ENCODE assay signal across 26 cellular contexts in genomic region chr3:53712817-53713388, GRCh38.
DNase-seq lines count a peak whose midpoint lies in the region; ATAC-seq, FAIRE-seq and TF ChIP-seq lines count a peak whose summit lies in the region.
"Had no signal": no experiment of that assay in that cellular context is flagged by ENCODE, and none has a peak within 500 bp of the region (broad histone marks: within the 10 kb centered on the region; RNA-seq: fewer than 3 reads in every experiment).

No MANE protein-coding gene starts in this region.

- intact Hi-C loops in activated CD8-positive, alpha-beta T cell treated with anti-CD3 and anti-CD28 coated beads for 36 hours (cut with micrococcal nuclease) = no loop called here

- no peak for TF ChIP-seq CTCF in activated CD8-positive, alpha-beta T cell treated with anti-CD3 and anti-CD28 coated beads for 36 hours (IDR thresholded peaks at IDR 0.05)

- FAIRE-seq in HTR-8/SVneo (lab: Jason Lieb, UNC) = no peak
- FAIRE-seq: islet of Langerhans, TTC549 had no signal

- no peaks in the 10 kb centered on the region for H3K27me3 Mint-ChIP-seq in activated CD8-positive, alpha-beta T cell treated with anti-CD3 and anti-CD28 coated beads for 36 hours
- peaks cover 4% of the 10 kb centered on the region for H3K27me3 Mint-ChIP-seq in activated CD8-positive, alpha-beta T cell treated with anti-CD3 and anti-CD28 coated beads, Interleukin-2, amount 10 ng/mL, durations not matched to agents 7 days and 5 days (ENCODE audit: low read depth)
- no peaks in the 10 kb centered on the region for H3K27me3 Mint-ChIP-seq in activated CD4-positive, alpha-beta memory T cell treated with anti-CD3 and anti-CD28 coated beads, Interleukin-2, amount 10 ng/mL, durations not matched to agents 7 days and 5 days
- H3K27me3 Mint-ChIP-seq in stimulated activated memory B cell treated with anti-CD40 and anti-IgM and Interleukin-4, amounts not matched to agents 10 μg/mL and 1 μg/mL and 100 μg/mL, for 72 hours = no peaks in the 10 kb centered on the region

- no peaks in the 10 kb centered on the region for H3K9me3 Mint-ChIP-seq in activated CD8-positive, alpha-beta T cell treated with anti-CD3 and anti-CD28 coated beads for 36 hours
- H3K9me3 Mint-ChIP-seq in activated CD8-positive, alpha-beta T cell treated with anti-CD3 and anti-CD28 coated beads, Interleukin-2, amount 10 ng/mL, durations not matched to agents 7 days and 5 days (ENCODE audit: insufficient read depth) = no peaks in the 10 kb centered on the region
- H3K9me3 Mint-ChIP-seq in activated CD4-positive, alpha-beta memory T cell treated with anti-CD3 and anti-CD28 coated beads, Interleukin-2, amount 10 ng/mL, durations not matched to agents 7 days and 5 days = no peaks in the 10 kb centered on the region
- H3K9me3 Mint-ChIP-seq in stimulated activated memory B cell treated with anti-CD40 and anti-IgM and Interleukin-4, amounts not matched to agents 10 μg/mL and 1 μg/mL and 100 μg/mL, for 72 hours = no peaks in the 10 kb centered on the region
- H3K9me3 Mint-ChIP-seq: activated naive CD8-positive, alpha-beta T cell treated with anti-CD3 and anti-CD28 coated beads, Interleukin-2, amount 10 ng/mL, durations not matched to agents 7 days and 5 days; CD8-positive, alpha-beta memory T cell had no signal

- H3K4me1 Mint-ChIP-seq in activated CD8-positive, alpha-beta T cell treated with anti-CD3 and anti-CD28 coated beads for 36 hours (ENCODE audit: low read depth) = peaks cover 3% of the 10 kb centered on the region
- no peaks in the 10 kb centered on the region for H3K4me1 Mint-ChIP-seq in activated CD8-positive, alpha-beta T cell treated with anti-CD3 and anti-CD28 coated beads, Interleukin-2, amount 10 ng/mL, durations not matched to agents 7 days and 5 days (ENCODE audit: low read depth)
- H3K4me1 Mint-ChIP-seq in activated CD4-positive, alpha-beta memory T cell treated with anti-CD3 and anti-CD28 coated beads, Interleukin-2, amount 10 ng/mL, durations not matched to agents 7 days and 5 days = peaks cover 54% of the 10 kb centered on the region
- peaks cover 44% of the 10 kb centered on the region for H3K4me1 Mint-ChIP-seq in stimulated activated memory B cell treated with anti-CD40 and anti-IgM and Interleukin-4, amounts not matched to agents 10 μg/mL and 1 μg/mL and 100 μg/mL, for 72 hours

- peak; percentile 31 for ATAC-seq in activated CD8-positive, alpha-beta T cell treated with anti-CD3 and anti-CD28 coated beads for 36 hours
- ATAC-seq in activated CD8-positive, alpha-beta T cell treated with anti-CD3 and anti-CD28 coated beads, Interleukin-2, amount 10 ng/mL, durations not matched to agents 7 days and 5 days = no peak
- ATAC-seq in HG02678 (IDR thresholded peaks at IDR 0.05; ENCODE audit: unreplicated experiment) (peak; percentile 66), GM18517 (IDR thresholded peaks at IDR 0.05; ENCODE audit: unreplicated experiment) (no peak)
- ATAC-seq in stimulated activated memory B cell treated with anti-CD40 and anti-IgM and Interleukin-4, amounts not matched to agents 10 μg/mL and 1 μg/mL and 100 μg/mL, for 72 hours = peak; percentile 70
- ATAC-seq: foreskin keratinocyte had no signal

- no peaks in the 10 kb centered on the region for H3K36me3 Mint-ChIP-seq in activated CD8-positive, alpha-beta T cell treated with anti-CD3 and anti-CD28 coated beads for 36 hours (ENCODE audit: low read depth)
- no peaks in the 10 kb centered on the region for H3K36me3 Mint-ChIP-seq in activated CD8-positive, alpha-beta T cell treated with anti-CD3 and anti-CD28 coated beads, Interleukin-2, amount 10 ng/mL, durations not matched to agents 7 days and 5 days (ENCODE audit: low read depth)
- H3K36me3 Mint-ChIP-seq in activated CD4-positive, alpha-beta memory T cell treated with anti-CD3 and anti-CD28 coated beads, Interleukin-2, amount 10 ng/mL, durations not matched to agents 7 days and 5 days (ENCODE audit: low read depth) = no peaks in the 10 kb centered on the region
- H3K36me3 Mint-ChIP-seq in stimulated activated memory B cell treated with anti-CD40 and anti-IgM and Interleukin-4, amounts not matched to agents 10 μg/mL and 1 μg/mL and 100 μg/mL, for 72 hours = no peaks in the 10 kb centered on the region
- H3K36me3 Mint-ChIP-seq: activated naive CD8-positive, alpha-beta T cell treated with anti-CD3 and anti-CD28 coated beads, Interleukin-2, amount 10 ng/mL, durations not matched to agents 7 days and 5 days; CD8-positive, alpha-beta memory T cell had no signal

- H3K27ac Mint-ChIP-seq in activated CD8-positive, alpha-beta T cell treated with anti-CD3 and anti-CD28 coated beads for 36 hours = no peak overlapping the region
- H3K27ac Mint-ChIP-seq in activated CD8-positive, alpha-beta T cell treated with anti-CD3 and anti-CD28 coated beads, Interleukin-2, amount 10 ng/mL, durations not matched to agents 7 days and 5 days = no peak overlapping the region
- peak overlapping the region; percentile 18 for H3K27ac Mint-ChIP-seq in activated CD4-positive, alpha-beta memory T cell treated with anti-CD3 and anti-CD28 coated beads, Interleukin-2, amount 10 ng/mL, durations not matched to agents 7 days and 5 days
- H3K27ac Mint-ChIP-seq in stimulated activated memory B cell treated with anti-CD40 and anti-IgM and Interleukin-4, amounts not matched to agents 10 μg/mL and 1 μg/mL and 100 μg/mL, for 72 hours = peak overlapping the region; percentile 25
- H3K27ac Mint-ChIP-seq: activated naive CD8-positive, alpha-beta T cell treated with anti-CD3 and anti-CD28 coated beads, Interleukin-2, amount 10 ng/mL, durations not matched to agents 7 days and 5 days had no signal

- DNase-seq in activated CD8-positive, alpha-beta T cell treated with anti-CD3 and anti-CD28 coated beads for 36 hours = peak; percentile 22
- no peak for DNase-seq in activated CD8-positive, alpha-beta T cell treated with anti-CD3 and anti-CD28 coated beads, Interleukin-2, amount 10 ng/mL, durations not matched to agents 7 days and 5 days
- no peak for DNase-seq in activated CD4-positive, alpha-beta memory T cell treated with anti-CD3 and anti-CD28 coated beads, Interleukin-2, amount 10 ng/mL, durations not matched to agents 7 days and 5 days
- DNase-seq in HTR-8/SVneo (ENCODE audit: insufficient read length, low spot score) (no peak), UCSD-AML1 (lab: John Stamatoyannopoulos, UW; ENCODE audit: unreplicated experiment) (no peak)
- DNase-seq: 8988T; activated CD4-positive, alpha-beta T cell treated with anti-CD3 and anti-CD28 coated beads for 4 hours; activated effector memory CD4-positive, alpha-beta T cell treated with Interleukin-2 at 50 U/mL for 16 hours; activated naive CD8-positive, alpha-beta T cell treated with anti-CD3 and anti-CD28 coated beads, Interleukin-2, amount 10 ng/mL, durations not matched to agents 7 days and 5 days; CD8-positive, alpha-beta memory T cell; DMS153; effector CD8-positive, alpha-beta T cell; foreskin keratinocyte; mammary epithelial cell; NCI-H1092; NCI-H1930; NCI-H226; NCI-H774; PC-9; SHP77 treated with DMSO at 0.1 percent for 48 hours; stimulated activated naive CD4-positive, alpha-beta T cell treated with Interleukin-2 at 50 U/mL for 16 hours had no signal

- CTCF ChIA-PET in activated CD8-positive, alpha-beta T cell treated with anti-CD3 and anti-CD28 coated beads for 36 hours (lab: Charles Lee) = no interaction called here
- CTCF ChIA-PET in activated CD8-positive, alpha-beta T cell treated with anti-CD3 and anti-CD28 coated beads, Interleukin-2, amount 10 ng/mL, durations not matched to agents 7 days and 5 days (lab: Charles Lee) = no interaction called here
- CTCF ChIA-PET in activated CD4-positive, alpha-beta memory T cell treated with anti-CD3 and anti-CD28 coated beads, Interleukin-2, amount 10 ng/mL, durations not matched to agents 7 days and 5 days (lab: Charles Lee) = interaction anchor here (0.8 to 4.1 kb wide), 2 partner anchors 12 to 43 kb away, joined by 4 to 31 read pairs; no protein-coding TSS in a partner anchor

- no peak overlapping the region for H3K4me3 Mint-ChIP-seq in activated CD8-positive, alpha-beta T cell treated with anti-CD3 and anti-CD28 coated beads for 36 hours
- no peak overlapping the region for H3K4me3 Mint-ChIP-seq in activated CD8-positive, alpha-beta T cell treated with anti-CD3 and anti-CD28 coated beads, Interleukin-2, amount 10 ng/mL, durations not matched to agents 7 days and 5 days
- no peak overlapping the region for H3K4me3 Mint-ChIP-seq in activated CD4-positive, alpha-beta memory T cell treated with anti-CD3 and anti-CD28 coated beads, Interleukin-2, amount 10 ng/mL, durations not matched to agents 7 days and 5 days
- no peak overlapping the region for H3K4me3 Mint-ChIP-seq in stimulated activated memory B cell treated with anti-CD40 and anti-IgM and Interleukin-4, amounts not matched to agents 10 μg/mL and 1 μg/mL and 100 μg/mL, for 72 hours
- H3K4me3 Mint-ChIP-seq: activated naive CD8-positive, alpha-beta T cell treated with anti-CD3 and anti-CD28 coated beads, Interleukin-2, amount 10 ng/mL, durations not matched to agents 7 days and 5 days; CD8-positive, alpha-beta memory T cell had no signal

- POLR2A ChIA-PET in activated CD8-positive, alpha-beta T cell treated with anti-CD3 and anti-CD28 coated beads for 36 hours (lab: Charles Lee) = no interaction called here
- POLR2A ChIA-PET in activated CD8-positive, alpha-beta T cell treated with anti-CD3 and anti-CD28 coated beads, Interleukin-2, amount 10 ng/mL, durations not matched to agents 7 days and 5 days (lab: Charles Lee) = no interaction called here
- POLR2A ChIA-PET in activated CD4-positive, alpha-beta memory T cell treated with anti-CD3 and anti-CD28 coated beads, Interleukin-2, amount 10 ng/mL, durations not matched to agents 7 days and 5 days (lab: Charles Lee) = interaction anchor here (1.2 to 2.4 kb wide), 2 partner anchors 9 to 12 kb away, joined by 4 to 10 read pairs; no protein-coding TSS in a partner anchor

Comparison
In these comparisons a context has a peak if more than half of its experiments do, and no peak if none do; other contexts are left out.
1. ATAC-seq: peak in activated CD8-positive, alpha-beta T cell treated with anti-CD3 and anti-CD28 coated beads for 36 hours (single experiment), HG02678 (single experiment) and stimulated activated memory B cell treated with anti-CD40 and anti-IgM and Interleukin-4, amounts not matched to agents 10 μg/mL and 1 μg/mL and 100 μg/mL, for 72 hours (single experiment); none in activated CD8-positive, alpha-beta T cell treated with anti-CD3 and anti-CD28 coated beads, Interleukin-2, amount 10 ng/mL, durations not matched to agents 7 days and 5 days (single experiment) and GM18517 (single experiment).
2. H3K27ac Mint-ChIP-seq: peak in activated CD4-positive, alpha-beta memory T cell treated with anti-CD3 and anti-CD28 coated beads, Interleukin-2, amount 10 ng/mL, durations not matched to agents 7 days and 5 days (single experiment) and stimulated activated memory B cell treated with anti-CD40 and anti-IgM and Interleukin-4, amounts not matched to agents 10 μg/mL and 1 μg/mL and 100 μg/mL, for 72 hours (single experiment); none in activated CD8-positive, alpha-beta T cell treated with anti-CD3 and anti-CD28 coated beads for 36 hours (single experiment) and activated CD8-positive, alpha-beta T cell treated with anti-CD3 and anti-CD28 coated beads, Interleukin-2, amount 10 ng/mL, durations not matched to agents 7 days and 5 days (single experiment).